In the genomic region with DNA sequence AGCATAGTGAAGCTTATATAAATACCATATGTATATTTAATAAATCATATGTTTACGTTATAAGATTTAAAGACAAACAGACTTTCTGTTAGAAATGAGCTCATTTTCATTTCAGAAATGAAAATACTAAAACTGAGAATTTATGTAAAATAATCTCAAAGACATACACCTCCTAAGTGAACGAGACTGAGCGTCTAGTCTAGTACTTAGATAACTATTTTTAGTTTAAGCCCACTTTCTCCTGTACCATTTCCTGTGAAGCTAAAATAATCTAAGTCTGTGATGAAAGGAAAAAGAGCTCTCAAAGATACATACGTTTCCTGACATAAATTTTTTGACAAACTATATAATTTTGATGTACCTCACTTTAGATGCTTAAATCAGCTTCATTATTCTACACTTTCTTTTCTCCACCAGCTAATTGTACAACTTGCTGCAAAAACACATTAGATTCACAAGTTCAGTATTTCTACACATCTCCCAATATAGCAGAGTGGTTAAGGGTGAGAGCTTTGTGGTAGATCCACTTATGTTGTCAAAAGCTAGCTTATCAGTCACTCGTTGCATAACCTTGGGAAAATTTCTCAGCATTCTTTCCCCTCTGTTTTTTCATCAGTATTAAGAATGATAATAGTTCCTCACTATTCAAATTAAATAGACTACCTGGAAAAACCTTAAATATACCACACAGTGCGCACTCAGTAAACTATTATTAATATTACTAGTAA, we compare ENCODE assay signal across 20 cellular contexts.
"Had no signal": no experiment of that assay in that cellular context is flagged by ENCODE, and none has a peak within 500 bp of the region (broad histone marks: within the 10 kb centered on the region; RNA-seq: fewer than 3 reads in every experiment).

No MANE protein-coding gene starts in this region.

- ATAC-seq: gastroesophageal sphincter, left cardiac atrium, left ventricle myocardium superior, right lobe of liver had no signal

- DNase-seq: activated CD4-positive, alpha-beta memory T cell treated with anti-CD3 and anti-CD28 coated beads, Interleukin-2, amount 10 ng/mL, durations not matched to agents 7 days and 5 days; activated CD4-positive, alpha-beta T cell treated with anti-CD3 and anti-CD28 coated beads for 1 hour; activated CD4-positive, alpha-beta T cell treated with anti-CD3 and anti-CD28 coated beads, Interleukin-2, amount 10 ng/mL, durations not matched to agents 7 days and 5 days; activated CD8-positive, alpha-beta memory T cell treated with anti-CD3 and anti-CD28 coated beads, Interleukin-2, amount 50 U/mL, for 48 hours; activated gamma-delta T cell; activated naive CD4-positive, alpha-beta T cell treated with anti-CD3 and anti-CD28 coated beads, Interleukin-2, amount 50 U/mL, for 16 hours; activated T-cell treated with anti-CD3 and anti-CD28 coated beads, Interleukin-2, amount 50 U/mL, for 24 hours; amygdala; cerebellar nuclear complex; left cardiac atrium; left ventricle myocardium superior; naive B cell; nephron progenitor cell; ovary; right lobe of liver; stimulated activated CD4-positive, alpha-beta T cell treated with anti-CD3 and anti-CD28 coated beads, Interleukin-2, amount 100 ng/mL, for 48 hours; stimulated activated naive CD4-positive, alpha-beta T cell treated with Interleukin-2 at 50 U/mL for 16 hours; T-helper 9 cell; transverse colon had no signal
